ENCODE assay signal across 21 cellular contexts in the genomic region with DNA sequence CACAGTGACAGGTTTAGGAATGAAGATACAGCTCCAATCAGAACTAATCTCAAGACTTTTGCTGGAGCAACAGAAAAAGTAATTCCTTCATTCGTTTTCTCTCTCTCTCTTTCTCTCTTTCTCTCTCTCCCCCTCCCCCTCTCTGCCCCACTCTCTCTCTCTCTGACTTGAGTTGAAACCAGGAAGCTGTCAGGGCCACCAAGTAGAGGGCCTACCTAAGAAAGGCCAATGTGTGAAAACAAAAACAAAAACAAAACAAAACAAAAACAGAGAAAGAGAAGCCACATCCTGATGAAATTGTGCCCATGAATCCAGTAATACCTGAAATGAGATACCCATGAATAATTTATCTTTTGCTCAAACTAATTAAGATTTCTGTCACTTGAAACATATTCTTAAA.
DNase-seq lines count a peak whose midpoint lies in the region; ATAC-seq, FAIRE-seq and TF ChIP-seq lines count a peak whose summit lies in the region.
"Had no signal": no experiment of that assay in that cellular context is flagged by ENCODE, and none has a peak within 500 bp of the region (broad histone marks: within the 10 kb centered on the region; RNA-seq: fewer than 3 reads in every experiment).

No MANE protein-coding gene starts in this region.

- no peak overlapping the region for H3K4me3 ChIP-seq in dorsolateral prefrontal cortex
- H3K4me3 ChIP-seq: MG63, tibial nerve had no signal

- TF ChIP-seq CTCF in natural killer cell (IDR thresholded peaks at IDR 0.05) (no peak), dorsolateral prefrontal cortex (IDR thresholded peaks at IDR 0.05 in 54 of 56, conservative IDR thresholded peaks at IDR 0.05 in 2 of 56; ENCODE audit: low read depth in 1 of 56, partially characterized antibody in 56 of 56) (no peak)

- ATAC-seq in activated CD4-positive, alpha-beta T cell treated with anti-CD3 and anti-CD28 coated beads for 36 hours = no peak
- ATAC-seq in GM21381 (IDR thresholded peaks at IDR 0.05; ENCODE audit: unreplicated experiment) = peak; percentile 88
- ATAC-seq in HG03439 (IDR thresholded peaks at IDR 0.05; ENCODE audit: unreplicated experiment) = peak; percentile 73
- peak; percentile 68 to 79 (median 76) for ATAC-seq in natural killer cell

- H3K27ac ChIP-seq in dorsolateral prefrontal cortex = no peak overlapping the region
- H3K27ac ChIP-seq: parathyroid adenoma, RWPE1 had no signal

- CTCF ChIA-PET in activated CD4-positive, alpha-beta T cell treated with anti-CD3 and anti-CD28 coated beads for 36 hours (lab: Charles Lee) = interaction anchor here (1.3 to 1.4 kb wide), 2 partner anchors 72 to 89 kb away, joined by 3 to 5 read pairs; no protein-coding TSS in a partner anchor

- POLR2A ChIA-PET in activated CD4-positive, alpha-beta T cell treated with anti-CD3 and anti-CD28 coated beads for 36 hours (lab: Charles Lee) = no interaction called here

- H3K36me3 Mint-ChIP-seq in activated CD4-positive, alpha-beta T cell treated with anti-CD3 and anti-CD28 coated beads for 36 hours (ENCODE audit: low read depth) = peaks cover 8% of the 10 kb centered on the region
- peaks cover 16% of the 10 kb centered on the region for H3K36me3 Mint-ChIP-seq in natural killer cell

- FAIRE-seq in GM19239 (lab: Jason Lieb, UNC) = no peak
- FAIRE-seq: bronchial epithelial cell had no signal

- H3K9me3 Mint-ChIP-seq in activated CD4-positive, alpha-beta T cell treated with anti-CD3 and anti-CD28 coated beads for 36 hours (ENCODE audit: low read depth) = peaks cover 9% of the 10 kb centered on the region
- H3K9me3 Mint-ChIP-seq in natural killer cell = peaks cover 7 to 8% of the 10 kb centered on the region in 2 donors

- no peak overlapping the region for H3K4me3 Mint-ChIP-seq in activated CD4-positive, alpha-beta T cell treated with anti-CD3 and anti-CD28 coated beads for 36 hours
- peak overlapping the region; percentile 1 for H3K4me3 Mint-ChIP-seq in natural killer cell

- no peak for DNase-seq in activated CD4-positive, alpha-beta T cell treated with anti-CD3 and anti-CD28 coated beads for 36 hours
- no peak for DNase-seq in activated CD4-positive, alpha-beta T cell treated with anti-CD3 and anti-CD28 coated beads, Interleukin-2, amount 50 U/mL, for 4 hours
- DNase-seq in natural killer cell = no peak
- DNase-seq in dorsolateral prefrontal cortex = no peak
- no peak for DNase-seq in NCI-H187 (lab: John Stamatoyannopoulos, UW)
- DNase-seq in GM19239 (ENCODE audit: insufficient read length, low spot score) = no peak
- DNase-seq: 8988T; activated CD8-positive, alpha-beta memory T cell treated with anti-CD3 and anti-CD28 coated beads, Interleukin-2, amount 50 U/mL, for 4 hours; C1 segment of cervical spinal cord; DMS153; effector CD8-positive, alpha-beta T cell; hippocampal formation; kidney glomerular epithelial cell; MG63 had no signal

- H3K27ac Mint-ChIP-seq in activated CD4-positive, alpha-beta T cell treated with anti-CD3 and anti-CD28 coated beads for 36 hours = peak overlapping the region; percentile 47
- peak overlapping the region; percentile 89 to 95 for H3K27ac Mint-ChIP-seq in natural killer cell
- H3K27ac Mint-ChIP-seq: activated naive CD4-positive, alpha-beta T cell treated with anti-CD3 and anti-CD28 coated beads, Interleukin-2, amount 50 U/mL, for 72 hours had no signal

- no peaks in the 10 kb centered on the region for H3K27me3 ChIP-seq in dorsolateral prefrontal cortex
- H3K27me3 ChIP-seq: MG63, tibial nerve had no signal

- H3K4me1 Mint-ChIP-seq in activated CD4-positive, alpha-beta T cell treated with anti-CD3 and anti-CD28 coated beads for 36 hours = peaks cover 17% of the 10 kb centered on the region
- peaks cover 34 to 50% of the 10 kb centered on the region in 2 donors for H3K4me1 Mint-ChIP-seq in natural killer cell

- intact Hi-C loops in activated CD4-positive, alpha-beta T cell treated with anti-CD3 and anti-CD28 coated beads for 36 hours (cut with DNase I, micrococcal nuclease) = no loop called here
- intact Hi-C loops in natural killer cell (cut with micrococcal nuclease) = loop anchor here (5.0 kb wide), 1 partner anchor 61 kb away; no protein-coding TSS in a partner anchor
- intact Hi-C loops in dorsolateral prefrontal cortex (cut with DNase I) = no loop called here

- peaks cover 2% of the 10 kb centered on the region for H3K27me3 Mint-ChIP-seq in activated CD4-positive, alpha-beta T cell treated with anti-CD3 and anti-CD28 coated beads for 36 hours
- no peaks in the 10 kb centered on the region for H3K27me3 Mint-ChIP-seq in natural killer cell (ENCODE audit: low read depth in 2 of 2)
